11 cellular contexts compared by ENCODE assay signal in genomic region chr14:73888971-73889370, GRCh38. TPM values are rescaled to one million over a fixed set of nuclear protein-coding genes. Genes with fewer than 3 reads are reported as not detected.
DNase-seq lines count a peak whose midpoint lies in the region; FAIRE-seq and TF ChIP-seq lines count a peak whose summit lies in the region.
"Had no signal": no experiment of that assay in that cellular context is flagged by ENCODE, and none has a peak within 500 bp of the region (broad histone marks: within the 10 kb centered on the region; RNA-seq: fewer than 3 reads in every experiment).

No MANE protein-coding gene starts in this region.

- TF ChIP-seq CTCF in hepatocyte (IDR thresholded peaks at IDR 0.05; ENCODE audit: poor library complexity), result no peak
- TF ChIP-seq CTCF in D721Med (IDR thresholded peaks at IDR 0.05; ENCODE audit: insufficient read depth, missing control alignments), result no peak

- POLR2A ChIA-PET in activated CD4-positive, alpha-beta memory T cell treated with anti-CD3 and anti-CD28 coated beads for 36 hours (lab: Charles Lee), result no interaction called here

- H4K20me1 ChIP-seq in hepatocyte (ENCODE audit: insufficient read depth, poor library complexity, severe bottlenecking), result peaks cover 39% of the 10 kb centered on the region

- H3K9me3 Mint-ChIP-seq in activated CD4-positive, alpha-beta memory T cell treated with anti-CD3 and anti-CD28 coated beads for 36 hours, result no peaks in the 10 kb centered on the region

- CTCF ChIA-PET in activated CD4-positive, alpha-beta memory T cell treated with anti-CD3 and anti-CD28 coated beads for 36 hours (lab: Charles Lee), result no interaction called here

- H3K4me3 ChIP-seq in ACC112 (ENCODE audit: low read depth, low read length) (peak overlapping the region; percentile 91), hepatocyte (no peak overlapping the region)

- H3K79me2 ChIP-seq in ACC112 (ENCODE audit: control insufficient read depth, insufficient read depth, low read length, unreplicated experiment) (peaks cover 85% of the 10 kb centered on the region), hepatocyte (peaks cover 84% of the 10 kb centered on the region)

- WGBS in hepatocyte (ENCODE audit: low lambda C conversion rate, missing lambda C conversion rate), result 88% methylated on average over 2 of the region's 2 CpGs

- H3K9me2 ChIP-seq in hepatocyte (replicated peaks; ENCODE audit: insufficient read depth), result no peaks in the 10 kb centered on the region

- peak overlapping the region; percentile 54 for H3K27ac Mint-ChIP-seq in activated CD4-positive, alpha-beta memory T cell treated with anti-CD3 and anti-CD28 coated beads for 36 hours

- H3K27me3 ChIP-seq in ACC112 (ENCODE audit: insufficient read depth, low read length) (no peaks in the 10 kb centered on the region), hepatocyte (no peaks in the 10 kb centered on the region)

- peaks cover 51% of the 10 kb centered on the region for H3K4me1 Mint-ChIP-seq in activated CD4-positive, alpha-beta memory T cell treated with anti-CD3 and anti-CD28 coated beads for 36 hours (ENCODE audit: low read depth)

- H3K27ac ChIP-seq in ACC112 (ENCODE audit: low read depth, low read length) (peak overlapping the region; percentile 94), hepatocyte (no peak overlapping the region)
- H3K27ac ChIP-seq: psoas muscle had no signal

- intact Hi-C loops in activated CD4-positive, alpha-beta memory T cell treated with anti-CD3 and anti-CD28 coated beads for 36 hours (cut with micrococcal nuclease), result no loop called here

- no peaks in the 10 kb centered on the region for H3K9me3 ChIP-seq in hepatocyte (ENCODE audit: low read depth)
- H3K9me3 ChIP-seq: psoas muscle had no signal

- FAIRE-seq in D721Med (lab: Jason Lieb, UNC), result no peak

- peak overlapping the region; percentile 81 for H3K4me2 ChIP-seq in hepatocyte

- peak overlapping the region; percentile 93 for H3K4me3 Mint-ChIP-seq in activated CD4-positive, alpha-beta memory T cell treated with anti-CD3 and anti-CD28 coated beads for 36 hours

- H3K27me3 Mint-ChIP-seq in activated CD4-positive, alpha-beta memory T cell treated with anti-CD3 and anti-CD28 coated beads for 36 hours, result no peaks in the 10 kb centered on the region

- peaks cover 25% of the 10 kb centered on the region for H3K36me3 Mint-ChIP-seq in activated CD4-positive, alpha-beta memory T cell treated with anti-CD3 and anti-CD28 coated beads for 36 hours

- DNase-seq in EH (ENCODE audit: low read depth), result peak; percentile 88
- DNase-seq in activated CD4-positive, alpha-beta memory T cell treated with anti-CD3 and anti-CD28 coated beads for 36 hours, result no peak
- no peak for DNase-seq in hepatocyte (ENCODE audit: low spot score)
- DNase-seq in NAMALWA (ENCODE audit: low spot score), result no peak
- DNase-seq in stimulated activated CD4-positive, alpha-beta T cell treated with anti-CD3 and anti-CD28 coated beads, Interleukin-4, amount 100 ng/mL, for 4 hours, result no peak
- DNase-seq in NK-92 treated with Interleukin-12 subunit alpha and Interleukin-12 subunit beta, amount 100 ng/mL, for 24 hours (lab: John Stamatoyannopoulos, UW), result no peak
- no peak for DNase-seq in D721Med (ENCODE audit: insufficient read length, low spot score)
- DNase-seq: left colon, NCI-H2081, psoas muscle had no signal

- H3K4me1 ChIP-seq in ACC112 (ENCODE audit: control insufficient read depth, insufficient read depth, low read length, unreplicated experiment), result peaks cover 21% of the 10 kb centered on the region
- H3K4me1 ChIP-seq in hepatocyte (ENCODE audit: insufficient read depth), result peaks cover 16% of the 10 kb centered on the region

- no peak overlapping the region for H2AFZ ChIP-seq in ACC112 (ENCODE audit: low read length, unreplicated experiment)
- no peak overlapping the region for H2AFZ ChIP-seq in hepatocyte

- peaks cover 12% of the 10 kb centered on the region for H3K36me3 ChIP-seq in ACC112 (ENCODE audit: insufficient read depth, low read length)
- H3K36me3 ChIP-seq in hepatocyte (replicated peaks; ENCODE audit: insufficient read depth, low read depth), result no peaks in the 10 kb centered on the region

RNA-seq across cellular contexts. Expression of gene ZNF410, which starts 2.3 kb away (rescaled TPM):
- total RNA-seq in activated CD4-positive, alpha-beta memory T cell treated with anti-CD3 and anti-CD28 coated beads for 36 hours, result 10 to 100 TPM; 65.2 to 68.7 TPM
- 61.7 and 70.4 TPM in 2 replicates for total RNA-seq in hepatocyte
- polyA plus RNA-seq in hepatocyte, result 32.9 and 42.1 TPM in 2 replicates

RNA-seq across cellular contexts. Expression of gene PTGR2, which starts 37.3 kb away (rescaled TPM):
- 10 to 100 TPM in 1 of 2 experiments, 1 to 10 TPM in 1; 9.9 to 10.3 TPM for total RNA-seq in activated CD4-positive, alpha-beta memory T cell treated with anti-CD3 and anti-CD28 coated beads for 36 hours
- total RNA-seq in hepatocyte, result 8.3 and 11.7 TPM in 2 replicates
- 7.1 and 7.4 TPM in 2 replicates for polyA plus RNA-seq in hepatocyte
